Comparison of ENCODE assay signal across 23 cellular contexts in genomic region chr6:157685596-157686280, GRCh38.
"Had no signal": no experiment of that assay in that cellular context is flagged by ENCODE, and none has a peak within 500 bp of the region (broad histone marks: within the 10 kb centered on the region; RNA-seq: fewer than 3 reads in every experiment).

No MANE protein-coding gene starts in this region.

- H3K27ac Mint-ChIP-seq: activated CD8-positive, alpha-beta T cell treated with anti-CD3 and anti-CD28 coated beads, Interleukin-2, amount 10 ng/mL, durations not matched to agents 7 days and 5 days; activated naive CD4-positive, alpha-beta T cell treated with anti-CD3 and anti-CD28 coated beads, Interleukin-2, amount 50 U/mL, for 72 hours; activated naive CD8-positive, alpha-beta T cell treated with anti-CD3 and anti-CD28 coated beads, Interleukin-2, amount 50 U/mL, for 24 hours had no signal

- H3K4me2 ChIP-seq: SK-N-SH had no signal

- H3K27me3 ChIP-seq: ascending aorta, body of pancreas, Peyer's patch had no signal

- H3K9me2 ChIP-seq: SK-N-SH had no signal

- H3K9me3 Mint-ChIP-seq: activated naive CD4-positive, alpha-beta T cell treated with anti-CD3 and anti-CD28 coated beads, Interleukin-2, amount 50 U/mL, for 72 hours; activated naive CD8-positive, alpha-beta T cell treated with anti-CD3 and anti-CD28 coated beads, Interleukin-2, amount 50 U/mL, for 24 hours; activated T-cell treated with anti-CD3 and anti-CD28 coated beads, Interleukin-2, amount 50 U/mL, for 4 hours had no signal

- H3K4me1 Mint-ChIP-seq: activated naive CD8-positive, alpha-beta T cell treated with anti-CD3 and anti-CD28 coated beads, Interleukin-2, amount 50 U/mL, for 24 hours had no signal

- H3K4me1 ChIP-seq: ascending aorta, body of pancreas had no signal

- H3K27me3 Mint-ChIP-seq: activated naive CD8-positive, alpha-beta T cell treated with anti-CD3 and anti-CD28 coated beads, Interleukin-2, amount 50 U/mL, for 24 hours had no signal

- H3K36me3 ChIP-seq: ascending aorta, Peyer's patch had no signal

- H3K36me3 Mint-ChIP-seq: activated naive CD4-positive, alpha-beta T cell treated with anti-CD3 and anti-CD28 coated beads, Interleukin-2, amount 50 U/mL, for 72 hours had no signal

- H3K9me3 ChIP-seq: ascending aorta, body of pancreas, Peyer's patch, SK-N-SH had no signal

- DNase-seq: activated CD4-positive, alpha-beta T cell treated with anti-CD3 and anti-CD28 coated beads for 4 hours; activated CD8-positive, alpha-beta memory T cell treated with anti-CD3 and anti-CD28 coated beads, Interleukin-2, amount 50 U/mL, for 48 hours; activated CD8-positive, alpha-beta T cell treated with anti-CD3 and anti-CD28 coated beads, Interleukin-2, amount 10 ng/mL, durations not matched to agents 7 days and 5 days; activated effector memory CD4-positive, alpha-beta T cell treated with anti-CD3 and anti-CD28 coated beads, Interleukin-2, amount 50 U/mL, for 16 hours; activated naive CD4-positive, alpha-beta T cell treated with Interleukin-2 at 50 U/mL for 16 hours; activated naive CD8-positive, alpha-beta T cell treated with anti-CD3 and anti-CD28 coated beads, Interleukin-2, amount 50 U/mL, for 24 hours; activated T-cell treated with anti-CD3 and anti-CD28 coated beads, Interleukin-2, amount 50 U/mL, for 4 hours; amniotic stem cell; body of pancreas; Karpas-422; NCI-H146; NCI-H187 treated with DMSO at 0.1 percent for 48 hours; NCI-H2081 treated with DMSO at 0.1 percent for 48 hours; NCI-H2171; NCI-H2227 treated with DMSO at 0.1 percent for 48 hours; NCI-H446 treated with DMSO at 0.1 percent for 48 hours; NCI-H526 treated with DMSO at 0.1 percent for 48 hours; Peyer's patch; SK-N-SH; T-helper 1 cell had no signal

- H3K27ac ChIP-seq: ascending aorta, body of pancreas, Peyer's patch, RWPE1 had no signal

- H3K4me3 Mint-ChIP-seq: activated CD8-positive, alpha-beta T cell treated with anti-CD3 and anti-CD28 coated beads, Interleukin-2, amount 10 ng/mL, durations not matched to agents 7 days and 5 days; activated naive CD8-positive, alpha-beta T cell treated with anti-CD3 and anti-CD28 coated beads, Interleukin-2, amount 50 U/mL, for 24 hours; activated T-cell treated with anti-CD3 and anti-CD28 coated beads, Interleukin-2, amount 50 U/mL, for 4 hours had no signal

- H3K4me3 ChIP-seq: ascending aorta, body of pancreas, Peyer's patch had no signal
